2 cellular contexts compared by ENCODE assay signal in the genomic region with DNA sequence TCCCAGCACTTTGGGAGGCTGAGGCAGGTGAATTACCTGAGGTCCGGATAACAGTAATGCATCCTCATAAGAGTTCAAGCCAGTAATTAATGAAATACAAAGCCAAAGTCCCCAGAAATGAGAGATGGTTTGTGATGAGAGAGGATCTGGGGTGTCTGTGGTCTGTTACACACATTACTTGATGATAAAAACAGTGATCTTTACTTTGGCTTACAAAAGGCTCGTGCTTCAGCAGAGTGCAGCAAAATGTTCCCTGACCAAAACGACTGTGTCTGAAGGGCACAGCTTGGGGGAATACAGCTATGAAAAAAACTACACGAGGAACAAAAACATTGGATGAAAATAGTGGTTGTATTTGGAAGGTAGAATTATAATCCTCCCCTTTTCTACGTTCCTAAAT.
TF ChIP-seq lines count a peak whose summit lies in the region.

No MANE protein-coding gene starts in this region.

TF ChIP-seq in SK-N-SH, 30 proteins besides CTCF, POLR2A, EP300 and RAD21 (continued from another document):
- TF ChIP-seq, protein P1, sequence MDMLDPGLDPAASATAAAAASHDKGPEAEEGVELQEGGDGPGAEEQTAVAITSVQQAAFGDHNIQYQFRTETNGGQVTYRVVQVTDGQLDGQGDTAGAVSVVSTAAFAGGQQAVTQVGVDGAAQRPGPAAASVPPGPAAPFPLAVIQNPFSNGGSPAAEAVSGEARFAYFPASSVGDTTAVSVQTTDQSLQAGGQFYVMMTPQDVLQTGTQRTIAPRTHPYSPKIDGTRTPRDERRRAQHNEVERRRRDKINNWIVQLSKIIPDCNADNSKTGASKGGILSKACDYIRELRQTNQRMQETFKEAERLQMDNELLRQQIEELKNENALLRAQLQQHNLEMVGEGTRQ (IDR thresholded peaks at IDR 0.05; ENCODE audit: borderline replicate concordance, low read depth, low read length), result no peak
- TF ChIP-seq RCOR1 (IDR thresholded peaks at IDR 0.05; ENCODE audit: low read length) (no peak), SMC3 (IDR thresholded peaks at IDR 0.05; ENCODE audit: low read depth, low read length) (no peak), GABPA (IDR thresholded peaks at IDR 0.05; ENCODE audit: low read depth) (no peak), JUND (IDR thresholded peaks at IDR 0.05) (no peak), NFIC (IDR thresholded peaks at IDR 0.05; ENCODE audit: borderline replicate concordance) (no peak), GATA2 (CRISPR knock-in tag; IDR thresholded peaks at IDR 0.05) (no peak), FOSL2 (IDR thresholded peaks at IDR 0.05; ENCODE audit: borderline replicate concordance, low read depth) (no peak), TCF12 (IDR thresholded peaks at IDR 0.05) (no peak)
- TF ChIP-seq, protein P2, sequence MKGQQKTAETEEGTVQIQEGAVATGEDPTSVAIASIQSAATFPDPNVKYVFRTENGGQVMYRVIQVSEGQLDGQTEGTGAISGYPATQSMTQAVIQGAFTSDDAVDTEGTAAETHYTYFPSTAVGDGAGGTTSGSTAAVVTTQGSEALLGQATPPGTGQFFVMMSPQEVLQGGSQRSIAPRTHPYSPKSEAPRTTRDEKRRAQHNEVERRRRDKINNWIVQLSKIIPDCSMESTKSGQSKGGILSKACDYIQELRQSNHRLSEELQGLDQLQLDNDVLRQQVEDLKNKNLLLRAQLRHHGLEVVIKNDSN (IDR thresholded peaks at IDR 0.05; ENCODE audit: borderline replicate concordance, low read depth), result no peak
- TF ChIP-seq, protein P3, sequence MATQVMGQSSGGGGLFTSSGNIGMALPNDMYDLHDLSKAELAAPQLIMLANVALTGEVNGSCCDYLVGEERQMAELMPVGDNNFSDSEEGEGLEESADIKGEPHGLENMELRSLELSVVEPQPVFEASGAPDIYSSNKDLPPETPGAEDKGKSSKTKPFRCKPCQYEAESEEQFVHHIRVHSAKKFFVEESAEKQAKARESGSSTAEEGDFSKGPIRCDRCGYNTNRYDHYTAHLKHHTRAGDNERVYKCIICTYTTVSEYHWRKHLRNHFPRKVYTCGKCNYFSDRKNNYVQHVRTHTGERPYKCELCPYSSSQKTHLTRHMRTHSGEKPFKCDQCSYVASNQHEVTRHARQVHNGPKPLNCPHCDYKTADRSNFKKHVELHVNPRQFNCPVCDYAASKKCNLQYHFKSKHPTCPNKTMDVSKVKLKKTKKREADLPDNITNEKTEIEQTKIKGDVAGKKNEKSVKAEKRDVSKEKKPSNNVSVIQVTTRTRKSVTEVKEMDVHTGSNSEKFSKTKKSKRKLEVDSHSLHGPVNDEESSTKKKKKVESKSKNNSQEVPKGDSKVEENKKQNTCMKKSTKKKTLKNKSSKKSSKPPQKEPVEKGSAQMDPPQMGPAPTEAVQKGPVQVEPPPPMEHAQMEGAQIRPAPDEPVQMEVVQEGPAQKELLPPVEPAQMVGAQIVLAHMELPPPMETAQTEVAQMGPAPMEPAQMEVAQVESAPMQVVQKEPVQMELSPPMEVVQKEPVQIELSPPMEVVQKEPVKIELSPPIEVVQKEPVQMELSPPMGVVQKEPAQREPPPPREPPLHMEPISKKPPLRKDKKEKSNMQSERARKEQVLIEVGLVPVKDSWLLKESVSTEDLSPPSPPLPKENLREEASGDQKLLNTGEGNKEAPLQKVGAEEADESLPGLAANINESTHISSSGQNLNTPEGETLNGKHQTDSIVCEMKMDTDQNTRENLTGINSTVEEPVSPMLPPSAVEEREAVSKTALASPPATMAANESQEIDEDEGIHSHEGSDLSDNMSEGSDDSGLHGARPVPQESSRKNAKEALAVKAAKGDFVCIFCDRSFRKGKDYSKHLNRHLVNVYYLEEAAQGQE (IDR thresholded peaks at IDR 0.05; ENCODE audit: low read depth, low read length), result no peak
- TF ChIP-seq, protein P4, sequence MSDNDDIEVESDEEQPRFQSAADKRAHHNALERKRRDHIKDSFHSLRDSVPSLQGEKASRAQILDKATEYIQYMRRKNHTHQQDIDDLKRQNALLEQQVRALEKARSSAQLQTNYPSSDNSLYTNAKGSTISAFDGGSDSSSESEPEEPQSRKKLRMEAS (IDR thresholded peaks at IDR 0.05; ENCODE audit: low read depth), result no peak

TF ChIP-seq in SK-N-SH treated with all-trans-retinoic acid at 6 μM for 48 hours, 23 proteins besides CTCF, POLR2A, EP300 and RAD21 (continued from another document):
- TF ChIP-seq, protein P5, sequence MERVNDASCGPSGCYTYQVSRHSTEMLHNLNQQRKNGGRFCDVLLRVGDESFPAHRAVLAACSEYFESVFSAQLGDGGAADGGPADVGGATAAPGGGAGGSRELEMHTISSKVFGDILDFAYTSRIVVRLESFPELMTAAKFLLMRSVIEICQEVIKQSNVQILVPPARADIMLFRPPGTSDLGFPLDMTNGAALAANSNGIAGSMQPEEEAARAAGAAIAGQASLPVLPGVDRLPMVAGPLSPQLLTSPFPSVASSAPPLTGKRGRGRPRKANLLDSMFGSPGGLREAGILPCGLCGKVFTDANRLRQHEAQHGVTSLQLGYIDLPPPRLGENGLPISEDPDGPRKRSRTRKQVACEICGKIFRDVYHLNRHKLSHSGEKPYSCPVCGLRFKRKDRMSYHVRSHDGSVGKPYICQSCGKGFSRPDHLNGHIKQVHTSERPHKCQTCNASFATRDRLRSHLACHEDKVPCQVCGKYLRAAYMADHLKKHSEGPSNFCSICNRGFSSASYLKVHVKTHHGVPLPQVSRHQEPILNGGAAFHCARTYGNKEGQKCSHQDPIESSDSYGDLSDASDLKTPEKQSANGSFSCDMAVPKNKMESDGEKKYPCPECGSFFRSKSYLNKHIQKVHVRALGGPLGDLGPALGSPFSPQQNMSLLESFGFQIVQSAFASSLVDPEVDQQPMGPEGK (CRISPR knock-in tag; IDR thresholded peaks at IDR 0.05; ENCODE audit: borderline replicate concordance), result no peak
- TF ChIP-seq PPARA (CRISPR knock-in tag; IDR thresholded peaks at IDR 0.05; ENCODE audit: borderline replicate concordance) (no peak), ZNF8 (CRISPR knock-in tag; IDR thresholded peaks at IDR 0.05) (no peak), ZNF70 (CRISPR knock-in tag; IDR thresholded peaks at IDR 0.05) (no peak), CSDC2 (CRISPR knock-in tag; IDR thresholded peaks at IDR 0.05) (no peak), BACH2 (CRISPR knock-in tag; IDR thresholded peaks at IDR 0.05; ENCODE audit: borderline replicate concordance) (no peak), GLIS3 (CRISPR knock-in tag; IDR thresholded peaks at IDR 0.05) (no peak), ZFP3 (CRISPR knock-in tag; IDR thresholded peaks at IDR 0.05) (no peak)
- TF ChIP-seq, protein P6, sequence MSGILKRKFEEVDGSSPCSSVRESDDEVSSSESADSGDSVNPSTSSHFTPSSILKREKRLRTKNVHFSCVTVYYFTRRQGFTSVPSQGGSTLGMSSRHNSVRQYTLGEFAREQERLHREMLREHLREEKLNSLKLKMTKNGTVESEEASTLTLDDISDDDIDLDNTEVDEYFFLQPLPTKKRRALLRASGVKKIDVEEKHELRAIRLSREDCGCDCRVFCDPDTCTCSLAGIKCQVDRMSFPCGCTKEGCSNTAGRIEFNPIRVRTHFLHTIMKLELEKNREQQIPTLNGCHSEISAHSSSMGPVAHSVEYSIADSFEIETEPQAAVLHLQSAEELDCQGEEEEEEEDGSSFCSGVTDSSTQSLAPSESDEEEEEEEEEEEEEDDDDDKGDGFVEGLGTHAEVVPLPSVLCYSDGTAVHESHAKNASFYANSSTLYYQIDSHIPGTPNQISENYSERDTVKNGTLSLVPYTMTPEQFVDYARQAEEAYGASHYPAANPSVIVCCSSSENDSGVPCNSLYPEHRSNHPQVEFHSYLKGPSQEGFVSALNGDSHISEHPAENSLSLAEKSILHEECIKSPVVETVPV (CRISPR knock-in tag; IDR thresholded peaks at IDR 0.05), result no peak
- TF ChIP-seq, protein P7, sequence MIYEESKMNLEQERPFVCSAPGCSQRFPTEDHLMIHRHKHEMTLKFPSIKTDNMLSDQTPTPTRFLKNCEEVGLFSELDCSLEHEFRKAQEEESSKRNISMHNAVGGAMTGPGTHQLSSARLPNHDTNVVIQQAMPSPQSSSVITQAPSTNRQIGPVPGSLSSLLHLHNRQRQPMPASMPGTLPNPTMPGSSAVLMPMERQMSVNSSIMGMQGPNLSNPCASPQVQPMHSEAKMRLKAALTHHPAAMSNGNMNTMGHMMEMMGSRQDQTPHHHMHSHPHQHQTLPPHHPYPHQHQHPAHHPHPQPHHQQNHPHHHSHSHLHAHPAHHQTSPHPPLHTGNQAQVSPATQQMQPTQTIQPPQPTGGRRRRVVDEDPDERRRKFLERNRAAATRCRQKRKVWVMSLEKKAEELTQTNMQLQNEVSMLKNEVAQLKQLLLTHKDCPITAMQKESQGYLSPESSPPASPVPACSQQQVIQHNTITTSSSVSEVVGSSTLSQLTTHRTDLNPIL (CRISPR knock-in tag; IDR thresholded peaks at IDR 0.05; ENCODE audit: low read depth), result no peak
- TF ChIP-seq, protein P8, sequence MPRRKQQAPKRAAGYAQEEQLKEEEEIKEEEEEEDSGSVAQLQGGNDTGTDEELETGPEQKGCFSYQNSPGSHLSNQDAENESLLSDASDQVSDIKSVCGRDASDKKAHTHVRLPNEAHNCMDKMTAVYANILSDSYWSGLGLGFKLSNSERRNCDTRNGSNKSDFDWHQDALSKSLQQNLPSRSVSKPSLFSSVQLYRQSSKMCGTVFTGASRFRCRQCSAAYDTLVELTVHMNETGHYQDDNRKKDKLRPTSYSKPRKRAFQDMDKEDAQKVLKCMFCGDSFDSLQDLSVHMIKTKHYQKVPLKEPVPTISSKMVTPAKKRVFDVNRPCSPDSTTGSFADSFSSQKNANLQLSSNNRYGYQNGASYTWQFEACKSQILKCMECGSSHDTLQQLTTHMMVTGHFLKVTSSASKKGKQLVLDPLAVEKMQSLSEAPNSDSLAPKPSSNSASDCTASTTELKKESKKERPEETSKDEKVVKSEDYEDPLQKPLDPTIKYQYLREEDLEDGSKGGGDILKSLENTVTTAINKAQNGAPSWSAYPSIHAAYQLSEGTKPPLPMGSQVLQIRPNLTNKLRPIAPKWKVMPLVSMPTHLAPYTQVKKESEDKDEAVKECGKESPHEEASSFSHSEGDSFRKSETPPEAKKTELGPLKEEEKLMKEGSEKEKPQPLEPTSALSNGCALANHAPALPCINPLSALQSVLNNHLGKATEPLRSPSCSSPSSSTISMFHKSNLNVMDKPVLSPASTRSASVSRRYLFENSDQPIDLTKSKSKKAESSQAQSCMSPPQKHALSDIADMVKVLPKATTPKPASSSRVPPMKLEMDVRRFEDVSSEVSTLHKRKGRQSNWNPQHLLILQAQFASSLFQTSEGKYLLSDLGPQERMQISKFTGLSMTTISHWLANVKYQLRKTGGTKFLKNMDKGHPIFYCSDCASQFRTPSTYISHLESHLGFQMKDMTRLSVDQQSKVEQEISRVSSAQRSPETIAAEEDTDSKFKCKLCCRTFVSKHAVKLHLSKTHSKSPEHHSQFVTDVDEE (CRISPR knock-in tag; IDR thresholded peaks at IDR 0.05), result no peak
